Comparison of ENCODE assay signal across 9 cellular contexts in the genomic region with DNA sequence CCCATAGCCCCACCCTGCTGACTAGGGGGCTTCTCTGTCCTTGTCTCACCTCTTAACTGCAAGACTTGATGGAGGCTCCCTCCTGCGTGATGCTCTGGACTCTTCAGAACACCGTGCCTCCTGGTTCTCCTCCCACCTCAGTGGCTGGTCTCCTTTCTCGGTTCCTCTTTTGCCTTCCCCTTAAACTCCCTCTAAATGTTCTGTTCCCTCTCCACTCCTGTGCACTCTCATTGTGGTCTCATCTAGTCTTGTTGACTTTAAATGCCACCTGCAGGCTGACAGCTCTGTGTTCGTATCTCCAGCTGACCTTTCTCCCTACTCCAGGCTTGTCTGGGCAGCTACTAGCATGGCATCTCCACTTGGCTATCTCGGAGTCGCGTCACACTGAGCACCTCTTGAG. TPM values are rescaled to one million over a fixed set of nuclear protein-coding genes. Genes with fewer than 3 reads are reported as not detected.
DNase-seq lines count a peak whose midpoint lies in the region; ATAC-seq and TF ChIP-seq lines count a peak whose summit lies in the region.
"Had no signal": no experiment of that assay in that cellular context is flagged by ENCODE, and none has a peak within 500 bp of the region (broad histone marks: within the 10 kb centered on the region; RNA-seq: fewer than 3 reads in every experiment).

No MANE protein-coding gene starts in this region.

- no peak overlapping the region for H3K27ac ChIP-seq in endodermal cell (ENCODE audit: low read depth, low read length)

- DNase-seq in endodermal cell, result no peak
- no peak for DNase-seq in kidney tubule cell (ENCODE audit: low spot score)
- no peak for DNase-seq in GM03348 (ENCODE audit: low spot score)
- DNase-seq in left lobe of liver (ENCODE audit: low spot score), result no peak
- no peak for DNase-seq in immature natural killer cell
- DNase-seq: NCI-H82 had no signal

- peaks cover 7% of the 10 kb centered on the region for H3K4me1 ChIP-seq in endodermal cell (ENCODE audit: control insufficient read depth, insufficient read depth, low read length)

- H3K27ac Mint-ChIP-seq in endodermal cell, result peak overlapping the region; percentile 33
- peak overlapping the region in 2 of 6 donors; percentile 60 to 61 for H3K27ac Mint-ChIP-seq in immature natural killer cell

- ATAC-seq in GM18502 (IDR thresholded peaks at IDR 0.05; ENCODE audit: poor library complexity, unreplicated experiment) (peak; percentile 90), GM21367 (IDR thresholded peaks at IDR 0.05; ENCODE audit: unreplicated experiment) (peak; percentile 87), HG03442 (IDR thresholded peaks at IDR 0.05; ENCODE audit: unreplicated experiment) (peak; percentile 89), left lobe of liver (no peak)

- TF ChIP-seq CTCF in endodermal cell (conservative IDR thresholded peaks at IDR 0.05), result no peak

- H3K36me3 ChIP-seq in endodermal cell (ENCODE audit: control insufficient read depth, insufficient read depth, low read length), result peaks cover 84% of the 10 kb centered on the region

- no peak overlapping the region for H3K9ac ChIP-seq in endodermal cell (ENCODE audit: extremely low read depth, low read length, poor library complexity, severe bottlenecking)

- peaks cover 86% of the 10 kb centered on the region for H3K36me3 Mint-ChIP-seq in endodermal cell (ENCODE audit: low read depth)
- peaks cover 41 to 79% (median 58%) of the 10 kb centered on the region in 3 donors for H3K36me3 Mint-ChIP-seq in immature natural killer cell

- H3K4me1 Mint-ChIP-seq in endodermal cell (no peaks in the 10 kb centered on the region), immature natural killer cell (no peaks in the 10 kb centered on the region)

- no peak overlapping the region for H3K4me3 ChIP-seq in endodermal cell (ENCODE audit: low read length)

- no peaks in the 10 kb centered on the region for H3K27me3 Mint-ChIP-seq in endodermal cell (ENCODE audit: insufficient read depth)
- peaks cover under 1 to 3% (median 2%) of the 10 kb centered on the region in 3 donors for H3K27me3 Mint-ChIP-seq in immature natural killer cell (ENCODE audit: low read depth in 3 of 3)

- H3K9me3 ChIP-seq in endodermal cell (ENCODE audit: control insufficient read depth, low read length), result no peaks in the 10 kb centered on the region

- H3K4me3 Mint-ChIP-seq in endodermal cell (no peak overlapping the region), immature natural killer cell (no peak overlapping the region)

- H3K27me3 ChIP-seq in endodermal cell (ENCODE audit: control insufficient read depth, insufficient read depth, low read length, poor library complexity, severe bottlenecking), result no peaks in the 10 kb centered on the region

- 81 to 83% methylated on average over 7 of the region's 7 CpGs for WGBS in endodermal cell (ENCODE audit: insufficient coverage in 1 of 2, insufficient read length in 1 of 2), 2 experiments

- no peaks in the 10 kb centered on the region for H3K9me3 Mint-ChIP-seq in endodermal cell
- no peaks in the 10 kb centered on the region for H3K9me3 Mint-ChIP-seq in immature natural killer cell

RNA-seq across cellular contexts. Expression of a gene that starts 28.3 kb away (rescaled TPM):
- total RNA-seq in endodermal cell, result 100 to 1,000 TPM; 438 to 443 TPM
- polyA plus RNA-seq in endodermal cell (2013, experiment 1 of 2), result 270 TPM
- 306 TPM for polyA plus RNA-seq in endodermal cell (2013, experiment 2 of 2)
- 118 TPM for total RNA-seq in left lobe of liver
- 10 to 100 TPM; 15.7 to 78.5 (median 25.5) TPM for polyA plus RNA-seq in immature natural killer cell
